ENCODE assay signal across 8 cellular contexts in the genomic region with DNA sequence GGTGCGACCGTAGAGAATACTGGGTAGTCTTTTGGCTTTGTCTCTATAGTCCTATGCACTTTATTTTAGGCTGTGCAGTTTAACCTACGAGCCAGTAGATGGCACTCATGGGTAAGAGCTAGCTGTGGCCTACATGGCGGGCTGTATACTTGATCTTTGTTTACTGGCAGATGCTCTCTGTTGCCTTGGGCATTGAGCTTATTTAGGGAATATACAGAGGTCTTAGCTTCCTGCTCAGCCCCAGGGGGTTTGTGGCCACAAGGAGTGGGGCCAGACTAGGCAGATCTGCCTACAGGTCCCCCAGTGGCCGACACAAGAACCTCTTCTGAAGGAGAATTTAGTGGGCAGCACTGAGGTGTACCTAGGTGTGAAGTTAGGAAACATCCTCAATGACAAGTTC.
DNase-seq lines count a peak whose midpoint lies in the region; TF ChIP-seq lines count a peak whose summit lies in the region.

No MANE protein-coding gene starts in this region.

- peaks cover 5% of the 10 kb centered on the region for H3K4me1 ChIP-seq in OCI-LY7 (ENCODE audit: insufficient read depth, low read length, poor library complexity, severe bottlenecking)
- H3K4me1 ChIP-seq in mesenchymal stem cell (ENCODE audit: control insufficient read depth, insufficient read depth, low read depth, low read length) = no peaks in the 10 kb centered on the region

- H3K9ac ChIP-seq in mesenchymal stem cell (ENCODE audit: low read length) = peak overlapping the region; percentile 21

- no peak overlapping the region for H3K18ac ChIP-seq in mesenchymal stem cell (ENCODE audit: low read depth in 1 of 2, low read length in 2 of 2)

- CTCF ChIA-PET in OCI-LY7 (lab: Charles Lee; ENCODE audit: unreplicated experiment) = no interaction called here

- no peaks in the 10 kb centered on the region for H4K20me1 ChIP-seq in OCI-LY7 (ENCODE audit: insufficient read depth, low read length)

- H3K4me3 ChIP-seq in OCI-LY7 (ENCODE audit: low read depth, low read length, poor library complexity, severe bottlenecking) = no peak overlapping the region
- H3K4me3 ChIP-seq in dorsolateral prefrontal cortex = no peak overlapping the region
- no peak overlapping the region for H3K4me3 ChIP-seq in mesenchymal stem cell (ENCODE audit: insufficient read depth in 1 of 2, low read depth in 1 of 2, low read length in 2 of 2)

- no peaks in the 10 kb centered on the region for H3K79me2 ChIP-seq in OCI-LY7 (ENCODE audit: insufficient read depth, low read depth, low read length)

- 17% methylated on average over 5 of the region's 5 CpGs for WGBS in mesenchymal stem cell

- H3K36me3 ChIP-seq in OCI-LY7 (ENCODE audit: insufficient read depth, low read length) = no peaks in the 10 kb centered on the region
- no peaks in the 10 kb centered on the region for H3K36me3 ChIP-seq in mesenchymal stem cell (ENCODE audit: control insufficient read depth in 1 of 2, insufficient read depth in 2 of 2, low read depth in 1 of 2, low read length in 2 of 2)

- POLR2A ChIA-PET in OCI-LY7 (lab: Charles Lee) = no interaction called here

- H4K91ac ChIP-seq in mesenchymal stem cell (ENCODE audit: low read length) = no peak overlapping the region

- H3K27me3 ChIP-seq in dorsolateral prefrontal cortex = peaks cover 0 to 57% (median 6%) of the 10 kb centered on the region in 45 donors
- no peaks in the 10 kb centered on the region for H3K27me3 ChIP-seq in mesenchymal stem cell (ENCODE audit: control insufficient read depth in 1 of 2, insufficient read depth in 1 of 2, low read length in 2 of 2)

- H2BK12ac ChIP-seq in mesenchymal stem cell (ENCODE audit: low read length in 2 of 2) = no peak overlapping the region

- peak; percentile 80 for TF ChIP-seq CTCF in OCI-LY7 (conservative IDR thresholded peaks at IDR 0.05; ENCODE audit: low read length)
- TF ChIP-seq CTCF in dorsolateral prefrontal cortex (IDR thresholded peaks at IDR 0.05 in 54 of 56, conservative IDR thresholded peaks at IDR 0.05 in 2 of 56; ENCODE audit: low read depth in 1 of 56, partially characterized antibody in 56 of 56) = peak in 55 of 56 donors; percentile 30 to 76 (median 59)

- TF ChIP-seq EP300 in Ishikawa (IDR thresholded peaks at IDR 0.05; ENCODE audit: borderline replicate concordance) = no peak

- no peak overlapping the region for H4K8ac ChIP-seq in mesenchymal stem cell (ENCODE audit: low read length)

- H2AFZ ChIP-seq in OCI-LY7 (ENCODE audit: low read length) = peak overlapping the region; percentile 61; the same call in 1 of the 2 replicates
- peak overlapping the region; percentile 42 for H2AFZ ChIP-seq in mesenchymal stem cell (ENCODE audit: low read depth, low read length)

- H3K4me2 ChIP-seq in OCI-LY7 (ENCODE audit: low read length) (peak overlapping the region; percentile 48), mesenchymal stem cell (ENCODE audit: low read length, poor library complexity, severe bottlenecking) (no peak overlapping the region)

- DNase-seq in activated T-cell treated with anti-CD3 and anti-CD28 coated beads, Interleukin-2, amount 50 U/mL, for 1 hour = peak; percentile 17
- no peak for DNase-seq in activated T-cell treated with anti-CD3 and anti-CD28 coated beads for 4 hours
- peak; percentile 11 for DNase-seq in H4 (ENCODE audit: low spot score)
- peak; percentile 58 for DNase-seq in OCI-LY7 (ENCODE audit: low spot score)
- DNase-seq in dorsolateral prefrontal cortex = peak in 2 of 10 donors; percentile 20 to 27
- peak; percentile 37 for DNase-seq in mesenchymal stem cell
- no peak for DNase-seq in T-helper 9 cell

- H2AK5ac ChIP-seq in mesenchymal stem cell (ENCODE audit: low read length, severe bottlenecking) = no peak overlapping the region

- no peak overlapping the region for H3K23ac ChIP-seq in mesenchymal stem cell (ENCODE audit: low read length in 2 of 2)

- intact Hi-C loops in OCI-LY7 (cut with micrococcal nuclease; ENCODE audit: unreplicated experiment) = loop anchor here (5.0 to 10.0 kb wide), 3 partner anchors 145 to 272 kb away; a partner anchor contains a TSS
- intact Hi-C loops in dorsolateral prefrontal cortex (cut with DNase I) = loop anchor here in 1 of 2 donors (5.0 kb wide), 2 partner anchors 177 to 322 kb away; no protein-coding TSS in a partner anchor

- BruUV-seq in OCI-LY7 (replicated peaks; lab: Mats Ljungman, UMichigan) = no TSS peak

- no peak overlapping the region for H3K4ac ChIP-seq in mesenchymal stem cell (ENCODE audit: low read depth in 1 of 2, low read length in 2 of 2)

- H3K9me2 ChIP-seq in OCI-LY7 (ENCODE audit: insufficient read depth, low read length) = no peaks in the 10 kb centered on the region

- H3K79me1 ChIP-seq in mesenchymal stem cell (replicated peaks; ENCODE audit: low read length, poor library complexity, severe bottlenecking) = no peaks in the 10 kb centered on the region

- peak; percentile 64 for TF ChIP-seq RAD21 in Ishikawa (IDR thresholded peaks at IDR 0.05; ENCODE audit: low read depth)

- H3K14ac ChIP-seq in mesenchymal stem cell (ENCODE audit: low read length in 2 of 2) = no peak overlapping the region

- H3K9me3 ChIP-seq in OCI-LY7 (ENCODE audit: low read length) = no peaks in the 10 kb centered on the region
- no peaks in the 10 kb centered on the region for H3K9me3 ChIP-seq in mesenchymal stem cell (ENCODE audit: control insufficient read depth, low read length)

- no peak overlapping the region for H2BK120ac ChIP-seq in mesenchymal stem cell (ENCODE audit: low read depth, low read length)

- no peak overlapping the region for H3K27ac ChIP-seq in OCI-LY7 (ENCODE audit: low read depth, low read length, poor library complexity, severe bottlenecking)
- no peak overlapping the region for H3K27ac ChIP-seq in dorsolateral prefrontal cortex
- no peak overlapping the region for H3K27ac ChIP-seq in mesenchymal stem cell (ENCODE audit: low read length, poor library complexity, severe bottlenecking)

- no peak overlapping the region for H2BK5ac ChIP-seq in mesenchymal stem cell (ENCODE audit: low read depth, low read length, poor library complexity, severe bottlenecking)

- no peak overlapping the region for H2BK15ac ChIP-seq in mesenchymal stem cell (ENCODE audit: low read depth, poor library complexity, severe bottlenecking)

TF ChIP-seq in Ishikawa, 13 proteins besides CTCF, POLR2A, EP300 and RAD21:
- TF ChIP-seq TAF1 (IDR thresholded peaks at IDR 0.05; ENCODE audit: low read depth) = no peak
- TF ChIP-seq TCF12 (IDR thresholded peaks at IDR 0.05; ENCODE audit: low read depth) = no peak
- no peak for TF ChIP-seq EGR1 (IDR thresholded peaks at IDR 0.05)
- no peak for TF ChIP-seq CEBPB (IDR thresholded peaks at IDR 0.05)
- no peak for TF ChIP-seq CREB1 (IDR thresholded peaks at IDR 0.05; ENCODE audit: low read depth)
- TF ChIP-seq, protein P1, sequence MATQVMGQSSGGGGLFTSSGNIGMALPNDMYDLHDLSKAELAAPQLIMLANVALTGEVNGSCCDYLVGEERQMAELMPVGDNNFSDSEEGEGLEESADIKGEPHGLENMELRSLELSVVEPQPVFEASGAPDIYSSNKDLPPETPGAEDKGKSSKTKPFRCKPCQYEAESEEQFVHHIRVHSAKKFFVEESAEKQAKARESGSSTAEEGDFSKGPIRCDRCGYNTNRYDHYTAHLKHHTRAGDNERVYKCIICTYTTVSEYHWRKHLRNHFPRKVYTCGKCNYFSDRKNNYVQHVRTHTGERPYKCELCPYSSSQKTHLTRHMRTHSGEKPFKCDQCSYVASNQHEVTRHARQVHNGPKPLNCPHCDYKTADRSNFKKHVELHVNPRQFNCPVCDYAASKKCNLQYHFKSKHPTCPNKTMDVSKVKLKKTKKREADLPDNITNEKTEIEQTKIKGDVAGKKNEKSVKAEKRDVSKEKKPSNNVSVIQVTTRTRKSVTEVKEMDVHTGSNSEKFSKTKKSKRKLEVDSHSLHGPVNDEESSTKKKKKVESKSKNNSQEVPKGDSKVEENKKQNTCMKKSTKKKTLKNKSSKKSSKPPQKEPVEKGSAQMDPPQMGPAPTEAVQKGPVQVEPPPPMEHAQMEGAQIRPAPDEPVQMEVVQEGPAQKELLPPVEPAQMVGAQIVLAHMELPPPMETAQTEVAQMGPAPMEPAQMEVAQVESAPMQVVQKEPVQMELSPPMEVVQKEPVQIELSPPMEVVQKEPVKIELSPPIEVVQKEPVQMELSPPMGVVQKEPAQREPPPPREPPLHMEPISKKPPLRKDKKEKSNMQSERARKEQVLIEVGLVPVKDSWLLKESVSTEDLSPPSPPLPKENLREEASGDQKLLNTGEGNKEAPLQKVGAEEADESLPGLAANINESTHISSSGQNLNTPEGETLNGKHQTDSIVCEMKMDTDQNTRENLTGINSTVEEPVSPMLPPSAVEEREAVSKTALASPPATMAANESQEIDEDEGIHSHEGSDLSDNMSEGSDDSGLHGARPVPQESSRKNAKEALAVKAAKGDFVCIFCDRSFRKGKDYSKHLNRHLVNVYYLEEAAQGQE (IDR thresholded peaks at IDR 0.05; ENCODE audit: low read depth) = no peak
- TF ChIP-seq YY1 (IDR thresholded peaks at IDR 0.05; ENCODE audit: low read depth) = no peak
- TF ChIP-seq ZBTB7A (IDR thresholded peaks at IDR 0.05; ENCODE audit: low read depth) = no peak
- no peak for TF ChIP-seq FOXM1 (IDR thresholded peaks at IDR 0.05; ENCODE audit: borderline replicate concordance, low read depth)
- TF ChIP-seq, protein P2, sequence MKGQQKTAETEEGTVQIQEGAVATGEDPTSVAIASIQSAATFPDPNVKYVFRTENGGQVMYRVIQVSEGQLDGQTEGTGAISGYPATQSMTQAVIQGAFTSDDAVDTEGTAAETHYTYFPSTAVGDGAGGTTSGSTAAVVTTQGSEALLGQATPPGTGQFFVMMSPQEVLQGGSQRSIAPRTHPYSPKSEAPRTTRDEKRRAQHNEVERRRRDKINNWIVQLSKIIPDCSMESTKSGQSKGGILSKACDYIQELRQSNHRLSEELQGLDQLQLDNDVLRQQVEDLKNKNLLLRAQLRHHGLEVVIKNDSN (IDR thresholded peaks at IDR 0.05) = no peak
- no peak for TF ChIP-seq NFIC (IDR thresholded peaks at IDR 0.05)
- TF ChIP-seq TEAD4 (IDR thresholded peaks at IDR 0.05) = no peak
- TF ChIP-seq, protein P3, sequence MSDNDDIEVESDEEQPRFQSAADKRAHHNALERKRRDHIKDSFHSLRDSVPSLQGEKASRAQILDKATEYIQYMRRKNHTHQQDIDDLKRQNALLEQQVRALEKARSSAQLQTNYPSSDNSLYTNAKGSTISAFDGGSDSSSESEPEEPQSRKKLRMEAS (IDR thresholded peaks at IDR 0.05) = no peak

Comparison
In these comparisons a context has a peak if more than half of its experiments do, and no peak if none do; other contexts are left out.
1. DNase-seq: peak in activated T-cell treated with anti-CD3 and anti-CD28 coated beads, Interleukin-2, amount 50 U/mL, for 1 hour (single experiment), H4 (single experiment), OCI-LY7 (single experiment) and mesenchymal stem cell (single experiment); none in activated T-cell treated with anti-CD3 and anti-CD28 coated beads for 4 hours (single experiment) and T-helper 9 cell (single experiment).